14 cellular contexts compared by ENCODE assay signal in genomic region chr17:47967607-47968252, GRCh38. TPM values are rescaled to one million over a fixed set of nuclear protein-coding genes. Genes with fewer than 3 reads are reported as not detected.
DNase-seq lines count a peak whose midpoint lies in the region; ATAC-seq and TF ChIP-seq lines count a peak whose summit lies in the region.
"Had no signal": no experiment of that assay in that cellular context is flagged by ENCODE, and none has a peak within 500 bp of the region (broad histone marks: within the 10 kb centered on the region; RNA-seq: fewer than 3 reads in every experiment).

No MANE protein-coding gene starts in this region.

- H3K9ac ChIP-seq in GM23248 = peak overlapping the region; percentile 20; the same call in 1 of the 2 replicates

- ATAC-seq in HG02885 (IDR thresholded peaks at IDR 0.05; ENCODE audit: poor library complexity, unreplicated experiment) = no peak
- no peak for ATAC-seq in stimulated activated effector memory CD8-positive, alpha-beta T cell treated with anti-CD3 and anti-CD28 coated beads, Interleukin-12 subunit alpha, Interleukin-12 subunit beta, amount 100 ng/mL, for 72 hours
- ATAC-seq: activated T-cell treated with anti-CD3 and anti-CD28 coated beads, Interleukin-2, amount 50 U/mL, for 4 hours; upper lobe of right lung had no signal

- H3K4me1 ChIP-seq in GM23248 (ENCODE audit: insufficient read depth) = peaks cover 27% of the 10 kb centered on the region

- H3K9me3 Mint-ChIP-seq in Calu3 (ENCODE audit: low read depth, unreplicated experiment) = no peaks in the 10 kb centered on the region
- no peaks in the 10 kb centered on the region for H3K9me3 Mint-ChIP-seq in stimulated activated effector memory CD8-positive, alpha-beta T cell treated with anti-CD3 and anti-CD28 coated beads, Interleukin-12 subunit alpha, Interleukin-12 subunit beta, amount 100 ng/mL, for 72 hours
- H3K9me3 Mint-ChIP-seq: activated T-cell treated with anti-CD3 and anti-CD28 coated beads, Interleukin-2, amount 50 U/mL, for 4 hours had no signal

- in situ Hi-C loops in GM23248 (cut with MboI) = no loop called here

- no peak for TF ChIP-seq CTCF in Calu3 (IDR thresholded peaks at IDR 0.05; ENCODE audit: unreplicated experiment)

- no peaks in the 10 kb centered on the region for H3K9me3 ChIP-seq in GM23248 (ENCODE audit: low read depth)
- H3K9me3 ChIP-seq: neutrophil, upper lobe of right lung had no signal

- H3K27ac Mint-ChIP-seq in Calu3 (ENCODE audit: unreplicated experiment) = no peak overlapping the region
- no peak overlapping the region for H3K27ac Mint-ChIP-seq in stimulated activated effector memory CD8-positive, alpha-beta T cell treated with anti-CD3 and anti-CD28 coated beads, Interleukin-12 subunit alpha, Interleukin-12 subunit beta, amount 100 ng/mL, for 72 hours

- no TSS peak for BruUV-seq in Calu3 (replicated peaks; lab: Mats Ljungman, UMichigan)

- H2AFZ ChIP-seq in GM23248 = peak overlapping the region; percentile 77

- no peaks in the 10 kb centered on the region for H4K20me1 ChIP-seq in GM23248 (ENCODE audit: insufficient read depth)

- H3K9me2 ChIP-seq in GM23248 (ENCODE audit: insufficient read depth) = no peaks in the 10 kb centered on the region

- no peak overlapping the region for H3K4me3 Mint-ChIP-seq in Calu3 (ENCODE audit: low read depth, unreplicated experiment)
- no peak overlapping the region for H3K4me3 Mint-ChIP-seq in stimulated activated effector memory CD8-positive, alpha-beta T cell treated with anti-CD3 and anti-CD28 coated beads, Interleukin-12 subunit alpha, Interleukin-12 subunit beta, amount 100 ng/mL, for 72 hours
- H3K4me3 Mint-ChIP-seq: activated T-cell treated with anti-CD3 and anti-CD28 coated beads, Interleukin-2, amount 50 U/mL, for 4 hours had no signal

- H3K36me3 ChIP-seq in GM23248 (ENCODE audit: low read depth) = no peaks in the 10 kb centered on the region
- H3K36me3 ChIP-seq: neutrophil, upper lobe of right lung had no signal

- no peaks in the 10 kb centered on the region for H3K27me3 ChIP-seq in GM23248 (replicated peaks; ENCODE audit: insufficient read depth)
- H3K27me3 ChIP-seq: neutrophil, upper lobe of right lung had no signal

- intact Hi-C loops in Calu3 (cut with micrococcal nuclease; ENCODE audit: unreplicated experiment) = no loop called here

- H3K36me3 Mint-ChIP-seq in Calu3 (ENCODE audit: insufficient read depth, unreplicated experiment) = peaks cover 31% of the 10 kb centered on the region
- peaks cover 15% of the 10 kb centered on the region for H3K36me3 Mint-ChIP-seq in stimulated activated effector memory CD8-positive, alpha-beta T cell treated with anti-CD3 and anti-CD28 coated beads, Interleukin-12 subunit alpha, Interleukin-12 subunit beta, amount 100 ng/mL, for 72 hours

- H3K27me3 Mint-ChIP-seq in Calu3 (ENCODE audit: unreplicated experiment) = no peaks in the 10 kb centered on the region

- DNase-seq in GM23248 (peak; percentile 92), T1000 (lab: John Stamatoyannopoulos, UW) (peak; percentile 60), fibroblast of peridontal ligament (ENCODE audit: extremely low read depth) (peak; percentile 84), skeletal muscle cell (ENCODE audit: low read depth) (peak; percentile 35), Calu3 (no peak), DMS 273 (lab: John Stamatoyannopoulos, UW; ENCODE audit: unreplicated experiment) (no peak)
- no peak for DNase-seq in stimulated activated effector memory CD8-positive, alpha-beta T cell treated with anti-CD3 and anti-CD28 coated beads, Interleukin-12 subunit alpha, Interleukin-12 subunit beta, amount 100 ng/mL, for 72 hours (ENCODE audit: low spot score in 2 of 2)
- DNase-seq: activated T-cell treated with anti-CD3 and anti-CD28 coated beads, Interleukin-2, amount 50 U/mL, for 4 hours; NCI-H1092 treated with DMSO at 0.1 percent for 48 hours; T-helper 9 cell; upper lobe of right lung had no signal

- CTCF ChIA-PET in Calu3 (lab: Charles Lee) = interaction anchor here (0.6 to 6.7 kb wide), 4 partner anchors 10 to 906 kb away, joined by 3 to 140 read pairs (median 10); partner anchors contain the start of genes PNPO and PRR15L

- H3K27ac ChIP-seq in GM23248 = peak overlapping the region; percentile 90
- H3K27ac ChIP-seq: neutrophil, upper lobe of right lung had no signal

- WGBS in GM23248 (ENCODE audit: low coverage in 1 of 2, low lambda C conversion rate in 2 of 2, missing lambda C conversion rate in 2 of 2), 2 experiments = 21% methylated on average over 5 of the region's 5 CpGs

- peaks cover 15% of the 10 kb centered on the region; the same call in 1 of the 2 replicates for H3F3A ChIP-seq in GM23248 (ENCODE audit: insufficient read depth)

- peaks cover 15% of the 10 kb centered on the region for H3K79me2 ChIP-seq in GM23248 (ENCODE audit: insufficient read depth)

- peak overlapping the region; percentile 29 for H3K4me2 ChIP-seq in GM23248 (ENCODE audit: unreplicated experiment)

- H3K4me3 ChIP-seq in GM23248 (no peak overlapping the region), skeletal muscle cell (ENCODE audit: low read depth, low read length) (no peak overlapping the region)
- H3K4me3 ChIP-seq: upper lobe of right lung had no signal

- H3K4me1 Mint-ChIP-seq in Calu3 (ENCODE audit: low read depth, unreplicated experiment) = peaks cover 36% of the 10 kb centered on the region
- H3K4me1 Mint-ChIP-seq in stimulated activated effector memory CD8-positive, alpha-beta T cell treated with anti-CD3 and anti-CD28 coated beads, Interleukin-12 subunit alpha, Interleukin-12 subunit beta, amount 100 ng/mL, for 72 hours = peaks cover 13% of the 10 kb centered on the region

RNA-seq across cellular contexts. Expression of gene CDK5RAP3, which starts 3.2 kb away (rescaled TPM):
- 61.7 and 80.8 TPM in 2 replicates for total RNA-seq in GM23248 (2014; rRNA removed; shearing (Covaris generic))
- polyA plus RNA-seq in GM23248 (2016; fragmentation: Nextera tagmentation; extraction: Ambion mirVana) = 81.6 and 92.2 TPM in 2 replicates
- 431 and 457 TPM in 2 replicates for total RNA-seq in Calu3 (2022)

RNA-seq across cellular contexts. Expression of gene PRR15L, which starts 10.0 kb away (rescaled TPM):
- total RNA-seq in GM23248 (2014; rRNA removed; shearing (Covaris generic)) = not detected in 2 replicates
- polyA plus RNA-seq in GM23248 (2016; fragmentation: Nextera tagmentation; extraction: Ambion mirVana) = 0.16 TPM in 1 of 2 replicates, not detected in the other
- 30.2 and 49.1 TPM in 2 replicates for total RNA-seq in Calu3 (2022)
- total RNA-seq: cardiac septum had no signal

RNA-seq across cellular contexts. Expression of gene PNPO, which starts 26.4 kb away (rescaled TPM):
- total RNA-seq in GM23248 (2014; rRNA removed; shearing (Covaris generic)) = 44.7 and 53.7 TPM in 2 replicates
- 20.0 and 22.7 TPM in 2 replicates for polyA plus RNA-seq in GM23248 (2016; fragmentation: Nextera tagmentation; extraction: Ambion mirVana)
- 88.0 and 98.5 TPM in 2 replicates for total RNA-seq in Calu3 (2022)

Comparison
In these comparisons a context has a peak if more than half of its experiments do, and no peak if none do; other contexts are left out.
1. DNase-seq: peak in GM23248 (single experiment), T1000 (single experiment), fibroblast of peridontal ligament (single experiment) and skeletal muscle cell (single experiment); none in Calu3 (single experiment), DMS 273 (single experiment) and stimulated activated effector memory CD8-positive, alpha-beta T cell treated with anti-CD3 and anti-CD28 coated beads, Interleukin-12 subunit alpha, Interleukin-12 subunit beta, amount 100 ng/mL, for 72 hours (0 of 2).
2. RNA of gene PRR15L, which starts 10.0 kb away (total RNA-seq): 30.2 to 49.1 TPM in Calu3; not detected in GM23248; every median in the first group is over 10 times any median in the second.